In genomic region chr4:159145318-159146006, GRCh38 we compare ENCODE assay signal across 17 cellular contexts.
"Had no signal": no experiment of that assay in that cellular context is flagged by ENCODE, and none has a peak within 500 bp of the region (broad histone marks: within the 10 kb centered on the region; RNA-seq: fewer than 3 reads in every experiment).

No MANE protein-coding gene starts in this region.

- H3K4me3 Mint-ChIP-seq: activated naive CD4-positive, alpha-beta T cell treated with anti-CD3 and anti-CD28 coated beads for 36 hours; activated T-cell treated with anti-CD3 and anti-CD28 coated beads, Interleukin-2, amount 50 U/mL, for 4 hours; nephron progenitor cell had no signal

- H2AFZ ChIP-seq: hepatocyte had no signal

- DNase-seq: activated CD4-positive, alpha-beta T cell treated with anti-CD3 and anti-CD28 coated beads, Interleukin-2, amount 50 U/mL, for 1 hour; activated CD4-positive, CD25-positive, alpha-beta regulatory T cell treated with anti-CD3 and anti-CD28 coated beads, Interleukin-2, amount 50 U/mL, for 72 hours; activated CD8-positive, alpha-beta memory T cell treated with anti-CD3 and anti-CD28 coated beads, Interleukin-2, amount 50 U/mL, for 4 hours; activated naive CD4-positive, alpha-beta T cell treated with anti-CD3 and anti-CD28 coated beads for 36 hours; activated T-cell treated with anti-CD3 and anti-CD28 coated beads, Interleukin-2, amount 50 U/mL, for 4 hours; body of pancreas; cortex of kidney; esophagus squamous epithelium; nephron progenitor cell; stimulated activated CD4-positive, alpha-beta T cell treated with anti-CD3 and anti-CD28 coated beads, Interleukin-2, amount 100 ng/mL, for 24 hours; stimulated activated naive CD4-positive, alpha-beta T cell treated with Interleukin-2 at 50 U/mL for 16 hours; substantia nigra; T-helper 1 cell; T-helper 9 cell had no signal

- H3K27ac Mint-ChIP-seq: activated naive CD4-positive, alpha-beta T cell treated with anti-CD3 and anti-CD28 coated beads for 36 hours; nephron progenitor cell had no signal

- H3K36me3 ChIP-seq: esophagus squamous epithelium, tibial nerve, vagina had no signal

- H3K27me3 ChIP-seq: body of pancreas, esophagus squamous epithelium, hepatocyte, tibial nerve, vagina had no signal

- H3K4me2 ChIP-seq: hepatocyte had no signal

- ATAC-seq: activated T-cell treated with anti-CD3 and anti-CD28 coated beads, Interleukin-2, amount 50 U/mL, for 4 hours; body of pancreas had no signal

- H3K9me3 Mint-ChIP-seq: activated naive CD4-positive, alpha-beta T cell treated with anti-CD3 and anti-CD28 coated beads for 36 hours; activated T-cell treated with anti-CD3 and anti-CD28 coated beads, Interleukin-2, amount 50 U/mL, for 4 hours; nephron progenitor cell had no signal

- H3K27ac ChIP-seq: body of pancreas, esophagus squamous epithelium, hepatocyte, tibial nerve, vagina had no signal

- H3K9me3 ChIP-seq: body of pancreas, esophagus squamous epithelium, tibial nerve, vagina had no signal

- H3K4me3 ChIP-seq: body of pancreas, esophagus squamous epithelium, hepatocyte, tibial nerve, vagina had no signal
